19 cellular contexts compared by ENCODE assay signal in genomic region chr12:103783744-103784664, GRCh38. TPM values are rescaled to one million over a fixed set of nuclear protein-coding genes. Genes with fewer than 3 reads are reported as not detected.
DNase-seq lines count a peak whose midpoint lies in the region; ATAC-seq, FAIRE-seq and TF ChIP-seq lines count a peak whose summit lies in the region.
"Had no signal": no experiment of that assay in that cellular context is flagged by ENCODE, and none has a peak within 500 bp of the region (broad histone marks: within the 10 kb centered on the region; RNA-seq: fewer than 3 reads in every experiment).

No MANE protein-coding gene starts in this region.

- H3K36me3 ChIP-seq in right atrium auricular region (peaks cover 5% of the 10 kb centered on the region), stomach (peaks cover 12 to 65% (median 46%) of the 10 kb centered on the region in 4 donors)
- H3K36me3 ChIP-seq: uterus had no signal

- H3K4me1 Mint-ChIP-seq in mesothelial cell of epicardium, result peaks cover 22% of the 10 kb centered on the region

- H3K9me3 ChIP-seq in right atrium auricular region (no peaks in the 10 kb centered on the region), stomach (no peaks in the 10 kb centered on the region)
- H3K9me3 ChIP-seq: uterus had no signal

- intact Hi-C loops in Right ventricle myocardium superior (cut with DNase I) (no loop called here), stomach (cut with DNase I; ENCODE audit: low total_unique reads) (no loop called here)

- TF ChIP-seq POLR2A in stomach (IDR thresholded peaks at IDR 0.05), result no peak
- no peak for TF ChIP-seq POLR2A in H54 (IDR thresholded peaks at IDR 0.05; ENCODE audit: low read depth, low read length)

- no peaks in the 10 kb centered on the region for H3K9me3 Mint-ChIP-seq in mesothelial cell of epicardium
- H3K9me3 Mint-ChIP-seq: HFFc6; stimulated activated naive CD8-positive, alpha-beta T cell treated with anti-CD3 and anti-CD28 coated beads, Interleukin-15, Interleukin-2, amounts not matched to agents 100 ng/mL and 50 ng/mL, for 24 hours; T-helper 1 cell treated with Interleukin-12 subunit alpha and Interleukin-12 subunit beta and Interleukin-4 antibody, amounts not matched to agents 30 μg/mL and 1 μg/mL, for 36 hours had no signal

- 64 to 70% (median 69%) methylated on average over 5 of the region's 5 CpGs for WGBS in stomach, 5 donors

- H3K27me3 Mint-ChIP-seq in mesothelial cell of epicardium (ENCODE audit: low read depth), result no peaks in the 10 kb centered on the region
- H3K27me3 Mint-ChIP-seq: effector memory CD8-positive, alpha-beta T cell; stimulated activated naive CD8-positive, alpha-beta T cell treated with anti-CD3 and anti-CD28 coated beads, Interleukin-15, Interleukin-2, amounts not matched to agents 100 ng/mL and 50 ng/mL, for 24 hours had no signal

- peak; percentile 66 for ATAC-seq in Right ventricle myocardium superior (ENCODE audit: poor library complexity)
- ATAC-seq: effector memory CD8-positive, alpha-beta T cell; GM12878 had no signal

- H3K4me3 Mint-ChIP-seq in mesothelial cell of epicardium, result no peak overlapping the region
- H3K4me3 Mint-ChIP-seq: effector memory CD8-positive, alpha-beta T cell; HFFc6; stimulated activated naive CD8-positive, alpha-beta T cell treated with anti-CD3 and anti-CD28 coated beads, Interleukin-15, Interleukin-2, amounts not matched to agents 100 ng/mL and 50 ng/mL, for 24 hours; T-helper 1 cell treated with Interleukin-12 subunit alpha and Interleukin-12 subunit beta and Interleukin-4 antibody, amounts not matched to agents 30 μg/mL and 1 μg/mL, for 36 hours had no signal

- H3K4me1 ChIP-seq in right atrium auricular region, result no peaks in the 10 kb centered on the region
- peaks cover 0 to 11% (median 0%) of the 10 kb centered on the region in 4 donors for H3K4me1 ChIP-seq in stomach
- H3K4me1 ChIP-seq: uterus had no signal

- no peak for DNase-seq in Right ventricle myocardium superior
- no peak for DNase-seq in right atrium auricular region (ENCODE audit: low spot score)
- peak; percentile 15 for DNase-seq in cerebellum (ENCODE audit: low spot score)
- DNase-seq in mesothelial cell of epicardium (ENCODE audit: low spot score in 2 of 2, unreplicated experiment in 2 of 2), result no peak
- peak; percentile 64 for DNase-seq in stomach
- no peak for DNase-seq in SKM-1 treated with dmso at 0.1 percent for 144 hours (lab: John Stamatoyannopoulos, UW; ENCODE audit: unreplicated experiment)
- no peak for DNase-seq in H54 (ENCODE audit: insufficient read length, low spot score)
- DNase-seq in AG08395 (ENCODE audit: low spot score), result no peak
- DNase-seq: activated CD8-positive, alpha-beta memory T cell treated with anti-CD3 and anti-CD28 coated beads for 24 hours; effector memory CD8-positive, alpha-beta T cell; GDM1; HFFc6; NCI-H1105; uterus had no signal

- peak overlapping the region; percentile 40 for H3K27ac Mint-ChIP-seq in mesothelial cell of epicardium
- H3K27ac Mint-ChIP-seq: effector memory CD8-positive, alpha-beta T cell; HFFc6; stimulated activated naive CD8-positive, alpha-beta T cell treated with anti-CD3 and anti-CD28 coated beads, Interleukin-15, Interleukin-2, amounts not matched to agents 100 ng/mL and 50 ng/mL, for 24 hours; T-helper 1 cell treated with Interleukin-12 subunit alpha and Interleukin-12 subunit beta and Interleukin-4 antibody, amounts not matched to agents 30 μg/mL and 1 μg/mL, for 36 hours had no signal

- no peak for FAIRE-seq in H54 (lab: Jason Lieb, UNC)
- FAIRE-seq: GM12878, islet of Langerhans had no signal

- no peak for TF ChIP-seq CTCF in right atrium auricular region (IDR thresholded peaks at IDR 0.05)
- no peak for TF ChIP-seq CTCF in mesothelial cell of epicardium (IDR thresholded peaks at IDR 0.05; ENCODE audit: unreplicated experiment)
- TF ChIP-seq CTCF in stomach (IDR thresholded peaks at IDR 0.05), result peak in 2 of 7 experiments; percentile 9 to 39

- H3K27me3 ChIP-seq in right atrium auricular region (no peaks in the 10 kb centered on the region), stomach (no peaks in the 10 kb centered on the region)
- H3K27me3 ChIP-seq: uterus had no signal

- peaks cover 8% of the 10 kb centered on the region for H3K36me3 Mint-ChIP-seq in mesothelial cell of epicardium

- H3K27ac ChIP-seq in right atrium auricular region (no peak overlapping the region), stomach (peak overlapping the region in 2 of 5 donors; percentile 21 to 32)
- H3K27ac ChIP-seq: KMS-11, uterus had no signal

- no peak for TF ChIP-seq EP300 in stomach (IDR thresholded peaks at IDR 0.05)

- H3K4me3 ChIP-seq in right atrium auricular region (no peak overlapping the region), stomach (no peak overlapping the region)
- H3K4me3 ChIP-seq: GM12878, uterus had no signal

RNA-seq across cellular contexts. Expression of gene NT5DC3, which starts 57.0 kb away (rescaled TPM):
- total RNA-seq in Right ventricle myocardium superior (2.8 TPM), right atrium auricular region (1 to 10 TPM; 2.3 to 2.4 TPM), cerebellum (13.5 TPM), mesothelial cell of epicardium (7.7 to 9.1 TPM (median 8.7 TPM) in 3 replicates), stomach (10 to 100 TPM in 3 of 5 donors, 1 to 10 TPM in 2; 7.6 to 42.9 (median 13.6) TPM)
- polyA plus RNA-seq in stomach, result 1 to 10 TPM in 1 of 3 donors, under 1 TPM in 2; 0.76 to 3.5 (median 0.81) TPM

Comparison
In these comparisons a context has a peak if more than half of its experiments do, and no peak if none do; other contexts are left out.
1. DNase-seq: peak in cerebellum (single experiment) and stomach (single experiment); none in Right ventricle myocardium superior (single experiment), right atrium auricular region (single experiment), mesothelial cell of epicardium (0 of 2), SKM-1 treated with dmso at 0.1 percent for 144 hours (single experiment), H54 (single experiment) and AG08395 (single experiment).